In the genomic region with DNA sequence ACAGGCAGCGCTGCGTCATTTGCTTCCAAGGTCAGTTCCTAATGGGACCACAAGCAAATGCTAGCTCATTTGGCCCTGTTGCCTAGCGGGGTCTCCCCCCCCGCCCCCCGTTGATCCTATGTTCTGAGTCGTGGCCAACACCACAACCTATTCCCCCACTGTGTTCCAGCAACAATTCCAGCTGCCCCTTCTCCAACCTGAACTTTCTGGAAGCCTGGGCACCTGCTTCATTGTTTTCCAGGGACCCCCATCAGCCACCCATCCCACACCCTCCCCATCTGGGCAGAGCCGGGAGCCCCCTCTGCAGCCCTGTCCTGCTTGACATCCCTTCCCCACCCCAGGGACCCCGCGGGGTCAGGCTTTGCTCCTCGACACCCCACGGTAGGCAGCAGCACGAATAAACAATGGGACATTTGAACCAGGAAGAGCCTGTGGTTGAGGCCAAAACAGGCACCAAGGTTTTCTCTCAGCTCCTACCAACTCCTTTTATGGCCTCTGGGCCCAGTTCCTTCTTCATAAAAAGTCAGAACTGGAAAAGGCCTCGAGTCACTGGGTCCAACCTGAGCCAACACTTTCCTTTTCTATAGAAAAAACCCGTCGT, we compare ENCODE assay signal across 9 cellular contexts. TPM values are rescaled to one million over a fixed set of nuclear protein-coding genes. Genes with fewer than 3 reads are reported as not detected.
DNase-seq lines count a peak whose midpoint lies in the region; TF ChIP-seq lines count a peak whose summit lies in the region.
"Had no signal": no experiment of that assay in that cellular context is flagged by ENCODE, and none has a peak within 500 bp of the region (broad histone marks: within the 10 kb centered on the region; RNA-seq: fewer than 3 reads in every experiment).

No MANE protein-coding gene starts in this region.

- DNase-seq in stimulated activated CD4-positive, alpha-beta T cell treated with anti-CD3 and anti-CD28 coated beads, Interleukin-12 subunit alpha, Interleukin-12 subunit beta, amount 100 ng/mL, for 4 hours, result peak; percentile 23
- no peak for DNase-seq in stimulated activated CD4-positive, alpha-beta T cell treated with anti-CD3 and anti-CD28 coated beads, Interleukin-15, amount 100 ng/mL, for 24 hours
- DNase-seq in NCI-H526 treated with DMSO at 0.1 percent for 48 hours (lab: John Stamatoyannopoulos, UW) (peak; percentile 84), cerebellar cortex (ENCODE audit: low spot score) (peak; percentile 62), uterus (peak in 1 of 2 donors; percentile 48), NCI-H187 (lab: John Stamatoyannopoulos, UW) (no peak), SK-N-DZ (ENCODE audit: low spot score) (no peak)

- 39 to 55% methylated on average over 9 to 11 of the region's 15 CpGs for WGBS in mesodermal cell (ENCODE audit: insufficient coverage in 2 of 2), 2 experiments

- no peak for TF ChIP-seq POLR2A in uterus (IDR thresholded peaks at IDR 0.05)

- no peak overlapping the region for H3K4me3 ChIP-seq in mesodermal cell (ENCODE audit: extremely low read depth, insufficient read depth, low read length, poor library complexity, severe bottlenecking)
- H3K4me3 ChIP-seq in uterus, result peak overlapping the region; percentile 37 to 43

- H3K9me3 ChIP-seq in mesodermal cell (ENCODE audit: control insufficient read depth, low read length) (no peaks in the 10 kb centered on the region), uterus (no peaks in the 10 kb centered on the region)

- peaks cover 35% of the 10 kb centered on the region for H3K4me1 ChIP-seq in mesodermal cell (ENCODE audit: control insufficient read depth, insufficient read depth, low read length, poor library complexity, severe bottlenecking)
- H3K4me1 ChIP-seq in uterus, result peaks cover 8 to 21% of the 10 kb centered on the region in 2 donors

- no peak for TF ChIP-seq CTCF in uterus (IDR thresholded peaks at IDR 0.05)

- intact Hi-C loops in uterus (cut with DNase I; ENCODE audit: low total_unique reads), result loop anchor here (2.0 kb wide), 2 partner anchors 62 to 98 kb away; no protein-coding TSS in a partner anchor

- H3K27ac ChIP-seq in mesodermal cell (ENCODE audit: low read depth, low read length, severe bottlenecking) (peak overlapping the region; percentile 99), uterus (peak overlapping the region; percentile 99 to 100)

- H3K27me3 ChIP-seq in uterus, result no peaks in the 10 kb centered on the region

- no peaks in the 10 kb centered on the region for H3K36me3 ChIP-seq in mesodermal cell (ENCODE audit: control insufficient read depth, insufficient read depth, low read length)
- no peaks in the 10 kb centered on the region for H3K36me3 ChIP-seq in uterus

RNA-seq across cellular contexts. Expression of gene TEX44, which starts 20.5 kb away (rescaled TPM):
- not detected for polyA plus RNA-seq in mesodermal cell (2013, experiment 1 of 2)
- not detected for polyA plus RNA-seq in mesodermal cell (2013, experiment 2 of 2)
- total RNA-seq in uterus, result not detected
- not detected in 2 replicates for polyA plus RNA-seq in SK-N-DZ (2014; cell fraction: cytosol; rRNA removed)
- not detected in 2 replicates for polyA plus RNA-seq in SK-N-DZ (2014; cell fraction: nucleus; rRNA removed)
- total RNA-seq: glomerular endothelial cell had no signal

Comparison
In these comparisons a context has a peak if more than half of its experiments do, and no peak if none do; other contexts are left out.
1. DNase-seq: peak in stimulated activated CD4-positive, alpha-beta T cell treated with anti-CD3 and anti-CD28 coated beads, Interleukin-12 subunit alpha, Interleukin-12 subunit beta, amount 100 ng/mL, for 4 hours (single experiment), NCI-H526 treated with DMSO at 0.1 percent for 48 hours (single experiment) and cerebellar cortex (single experiment); none in stimulated activated CD4-positive, alpha-beta T cell treated with anti-CD3 and anti-CD28 coated beads, Interleukin-15, amount 100 ng/mL, for 24 hours (single experiment), NCI-H187 (0 of 2) and SK-N-DZ (single experiment).